In the genomic region with DNA sequence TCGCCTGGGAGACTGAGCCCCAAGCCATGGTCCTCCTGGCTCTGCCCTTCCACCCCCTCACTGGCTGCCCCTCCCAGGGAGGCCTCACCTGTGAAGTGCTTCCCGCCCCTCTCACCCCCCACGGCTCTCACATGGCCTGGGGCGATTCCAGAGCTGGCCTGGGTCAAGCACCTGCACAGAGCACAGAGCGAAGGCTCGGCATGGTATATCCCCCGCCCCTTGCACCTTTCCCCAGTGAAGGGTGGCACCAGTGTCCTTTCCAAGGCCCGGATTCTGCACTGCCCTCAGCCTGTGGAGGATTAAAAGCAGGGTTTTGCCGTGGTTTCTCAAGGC, we compare ENCODE assay signal across 18 cellular contexts. TPM values are rescaled to one million over a fixed set of nuclear protein-coding genes. Genes with fewer than 3 reads are reported as not detected.
A peak's percentile ranks its signal among the peaks of the same experiment; 100 is the strongest.
DNase-seq lines count a peak whose midpoint lies in the region; ATAC-seq and TF ChIP-seq lines count a peak whose summit lies in the region.
"Had no signal": no experiment of that assay in that cellular context is flagged by ENCODE, and none has a peak within 500 bp of the region (broad histone marks: within the 10 kb centered on the region; RNA-seq: fewer than 3 reads in every experiment).

No MANE protein-coding gene starts in this region.

- H3K27ac ChIP-seq in OCI-LY3 (ENCODE audit: low read length) (no peak overlapping the region), Karpas-422 (ENCODE audit: low read length) (no peak overlapping the region), upper lobe of left lung (no peak overlapping the region)
- H3K27ac ChIP-seq: C4-2B, esophagus squamous epithelium, lower lobe of right lung, skin epidermis, uterus had no signal

- peaks cover 28 to 41% of the 10 kb centered on the region in 2 donors for H3K27me3 Mint-ChIP-seq in stimulated activated naive B cell treated with anti-CD40 and anti-IgM and Interleukin-4, amounts not matched to agents 10 μg/mL and 1 μg/mL and 100 μg/mL, for 72 hours
- peaks cover 30% of the 10 kb centered on the region for H3K27me3 Mint-ChIP-seq in activated CD4-positive, alpha-beta T cell treated with anti-CD3 and anti-CD28 coated beads for 36 hours

- H4K20me1 ChIP-seq in OCI-LY3 (ENCODE audit: insufficient read depth, low read length) (no peaks in the 10 kb centered on the region), Karpas-422 (ENCODE audit: insufficient read depth, low read depth, low read length) (no peaks in the 10 kb centered on the region)

- in situ Hi-C loops in GM13977 (cut with MboI; ENCODE audit: low pct_unique_long_range_greater_than_20kb, low sequenced_read_pairs, unreplicated experiment) = no loop called here

- H3K9me3 Mint-ChIP-seq in stimulated activated naive B cell treated with anti-CD40 and anti-IgM and Interleukin-4, amounts not matched to agents 10 μg/mL and 1 μg/mL and 100 μg/mL, for 72 hours = no peaks in the 10 kb centered on the region
- no peaks in the 10 kb centered on the region for H3K9me3 Mint-ChIP-seq in activated CD4-positive, alpha-beta T cell treated with anti-CD3 and anti-CD28 coated beads for 36 hours (ENCODE audit: low read depth)
- H3K9me3 Mint-ChIP-seq: activated B cell treated with CpG ODN at 0.5 μM for 24 hours; activated CD4-positive, alpha-beta memory T cell treated with anti-CD3 and anti-CD28 coated beads for 36 hours; activated T-helper 17 cell treated with anti-CD3 and anti-CD28 coated beads, Interleukin-2, amount 50 U/mL, for 72 hours; effector memory CD8-positive, alpha-beta T cell had no signal

- no peaks in the 10 kb centered on the region for H3K27me3 ChIP-seq in OCI-LY3 (ENCODE audit: low read depth, low read length)
- H3K27me3 ChIP-seq in Karpas-422 (ENCODE audit: low read length) = no peaks in the 10 kb centered on the region
- peaks cover 0 to 45% (median 15%) of the 10 kb centered on the region in 4 donors for H3K27me3 ChIP-seq in upper lobe of left lung

- H3K4me1 ChIP-seq in OCI-LY3 (ENCODE audit: low read length) = peaks cover 31% of the 10 kb centered on the region
- H3K4me1 ChIP-seq in Karpas-422 (ENCODE audit: low read length) = peaks cover 9% of the 10 kb centered on the region
- peaks cover 5 to 31% (median 11%) of the 10 kb centered on the region in 4 donors for H3K4me1 ChIP-seq in upper lobe of left lung

- CTCF ChIA-PET in activated CD4-positive, alpha-beta T cell treated with anti-CD3 and anti-CD28 coated beads for 36 hours (lab: Charles Lee) = no interaction called here

- H3K4me2 ChIP-seq in OCI-LY3 (ENCODE audit: low read length) (0 out of 2 replicates have a peak overlapping the region, but pooled peaks have one; percentile 51), Karpas-422 (ENCODE audit: low read depth, low read length, poor library complexity, severe bottlenecking) (no peak overlapping the region)

- H2AFZ ChIP-seq in OCI-LY3 (ENCODE audit: low read depth, low read length) = no peak overlapping the region
- H2AFZ ChIP-seq in Karpas-422 (ENCODE audit: low read length) = no peak overlapping the region

- POLR2A ChIA-PET in activated CD4-positive, alpha-beta T cell treated with anti-CD3 and anti-CD28 coated beads for 36 hours (lab: Charles Lee) = interaction anchor here (0.8 kb wide), 1 partner anchor 25 kb away, joined by 3 read pairs; no protein-coding TSS in a partner anchor

- H3K4me3 Mint-ChIP-seq in stimulated activated naive B cell treated with anti-CD40 and anti-IgM and Interleukin-4, amounts not matched to agents 10 μg/mL and 1 μg/mL and 100 μg/mL, for 72 hours = peak overlapping the region in 1 of 2 donors; percentile 11
- no peak overlapping the region for H3K4me3 Mint-ChIP-seq in activated CD4-positive, alpha-beta T cell treated with anti-CD3 and anti-CD28 coated beads for 36 hours
- H3K4me3 Mint-ChIP-seq: activated B cell treated with CpG ODN at 0.5 μM for 24 hours; activated CD4-positive, alpha-beta memory T cell treated with anti-CD3 and anti-CD28 coated beads for 36 hours; activated T-helper 17 cell treated with anti-CD3 and anti-CD28 coated beads, Interleukin-2, amount 50 U/mL, for 72 hours; effector memory CD8-positive, alpha-beta T cell had no signal

- H3K36me3 Mint-ChIP-seq in stimulated activated naive B cell treated with anti-CD40 and anti-IgM and Interleukin-4, amounts not matched to agents 10 μg/mL and 1 μg/mL and 100 μg/mL, for 72 hours = no peaks in the 10 kb centered on the region
- no peaks in the 10 kb centered on the region for H3K36me3 Mint-ChIP-seq in activated CD4-positive, alpha-beta T cell treated with anti-CD3 and anti-CD28 coated beads for 36 hours (ENCODE audit: low read depth)
- H3K36me3 Mint-ChIP-seq: activated CD4-positive, alpha-beta memory T cell treated with anti-CD3 and anti-CD28 coated beads for 36 hours had no signal

- no peak for ATAC-seq in stimulated activated naive B cell treated with anti-CD40 and anti-IgM and Interleukin-4, amounts not matched to agents 10 μg/mL and 1 μg/mL and 100 μg/mL, for 72 hours (replicated peaks)
- ATAC-seq in upper lobe of left lung (ENCODE audit: low FRiP score in 2 of 2) = no peak
- no peak for ATAC-seq in activated CD4-positive, alpha-beta T cell treated with anti-CD3 and anti-CD28 coated beads for 36 hours

- no peak overlapping the region for H3K4me3 ChIP-seq in OCI-LY3 (ENCODE audit: low read length)
- H3K4me3 ChIP-seq in iPS-18c (ENCODE audit: insufficient read depth, low read depth, low read length) = 0 out of 2 replicates have a peak overlapping the region, but pooled peaks have one; percentile 41
- H3K4me3 ChIP-seq in Karpas-422 (ENCODE audit: low read length) = no peak overlapping the region
- no peak overlapping the region for H3K4me3 ChIP-seq in upper lobe of left lung

- WGBS in upper lobe of left lung, 2 donors = 25 to 39% methylated on average over 6 to 8 of the region's 9 CpGs

- TF ChIP-seq POLR2A in upper lobe of left lung (IDR thresholded peaks at IDR 0.05) = no peak

- intact Hi-C loops in activated CD4-positive, alpha-beta T cell treated with anti-CD3 and anti-CD28 coated beads for 36 hours (cut with DNase I, micrococcal nuclease) = loop anchor here (2.0 to 5.0 kb wide), 4 partner anchors 174 to 1094 kb away; no protein-coding TSS in a partner anchor

- H3K36me3 ChIP-seq in OCI-LY3 (replicated peaks; ENCODE audit: low read depth, low read length) (no peaks in the 10 kb centered on the region), Karpas-422 (ENCODE audit: insufficient read depth, low read length) (no peaks in the 10 kb centered on the region), upper lobe of left lung (no peaks in the 10 kb centered on the region)
- H3K36me3 ChIP-seq: esophagus squamous epithelium, lower lobe of right lung, uterus had no signal

- TF ChIP-seq CTCF in GM13977 (IDR thresholded peaks at IDR 0.05; ENCODE audit: extremely low read depth, insufficient read depth, missing control alignments) (no peak), OCI-LY3 (IDR thresholded peaks at IDR 0.05; ENCODE audit: low read depth, low read length) (no peak), upper lobe of left lung (IDR thresholded peaks at IDR 0.05) (no peak)

- H3K9me3 ChIP-seq in OCI-LY3 (ENCODE audit: insufficient read depth, low read length) = no peaks in the 10 kb centered on the region
- H3K9me3 ChIP-seq in iPS-18c (ENCODE audit: control insufficient read depth, insufficient read depth, low read length) = no peaks in the 10 kb centered on the region
- no peaks in the 10 kb centered on the region for H3K9me3 ChIP-seq in Karpas-422 (ENCODE audit: low read length)
- H3K9me3 ChIP-seq in upper lobe of left lung = no peaks in the 10 kb centered on the region
- H3K9me3 ChIP-seq: esophagus squamous epithelium, lower lobe of right lung, uterus had no signal

- peaks cover 3 to 13% of the 10 kb centered on the region in 2 donors for H3K4me1 Mint-ChIP-seq in stimulated activated naive B cell treated with anti-CD40 and anti-IgM and Interleukin-4, amounts not matched to agents 10 μg/mL and 1 μg/mL and 100 μg/mL, for 72 hours
- no peaks in the 10 kb centered on the region for H3K4me1 Mint-ChIP-seq in activated CD4-positive, alpha-beta T cell treated with anti-CD3 and anti-CD28 coated beads for 36 hours
- H3K4me1 Mint-ChIP-seq: activated T-helper 17 cell treated with anti-CD3 and anti-CD28 coated beads, Interleukin-2, amount 50 U/mL, for 72 hours had no signal

- H3K27ac Mint-ChIP-seq in stimulated activated naive B cell treated with anti-CD40 and anti-IgM and Interleukin-4, amounts not matched to agents 10 μg/mL and 1 μg/mL and 100 μg/mL, for 72 hours = peak overlapping the region; percentile 73
- H3K27ac Mint-ChIP-seq in activated CD4-positive, alpha-beta T cell treated with anti-CD3 and anti-CD28 coated beads for 36 hours = no peak overlapping the region
- H3K27ac Mint-ChIP-seq: activated B cell treated with CpG ODN at 0.5 μM for 24 hours; activated CD4-positive, alpha-beta memory T cell treated with anti-CD3 and anti-CD28 coated beads for 36 hours; activated T-helper 17 cell treated with anti-CD3 and anti-CD28 coated beads, Interleukin-2, amount 50 U/mL, for 72 hours; effector memory CD8-positive, alpha-beta T cell had no signal

- TF ChIP-seq EP300 in upper lobe of left lung (IDR thresholded peaks at IDR 0.05) = no peak

- 0 out of 2 replicates have a peak, but pooled peaks cover 4% of the 10 kb centered on the region for H3K9me2 ChIP-seq in Karpas-422 (replicated peaks; ENCODE audit: insufficient read depth, low read length)

- H3K79me2 ChIP-seq in OCI-LY3 (ENCODE audit: low read length) = no peaks in the 10 kb centered on the region
- H3K79me2 ChIP-seq in Karpas-422 (ENCODE audit: low read length) = no peaks in the 10 kb centered on the region

- no peak overlapping the region for H3K9ac ChIP-seq in OCI-LY3 (ENCODE audit: low read length)
- H3K9ac ChIP-seq in Karpas-422 (ENCODE audit: low read length) = no peak overlapping the region

- DNase-seq in GM13977 (ENCODE audit: low spot score) (peak; percentile 39), Karpas-422 (no peak), upper lobe of left lung (no peak)
- DNase-seq in stimulated activated naive B cell treated with anti-CD40 and anti-IgM and Interleukin-4, amounts not matched to agents 10 μg/mL and 1 μg/mL and 100 μg/mL, for 72 hours = no peak
- no peak for DNase-seq in activated CD4-positive, alpha-beta T cell treated with anti-CD3 and anti-CD28 coated beads for 36 hours
- DNase-seq: esophagus squamous epithelium, NCI-H2081, NCI-H226 had no signal

RNA-seq across cellular contexts. Expression of gene AJAP1, which starts 1.1 kb away (rescaled TPM):
- total RNA-seq in Karpas-422 (2014; rRNA removed; shearing (Covaris generic); ENCODE audit: low replicate concordance) = not detected in 2 replicates
- total RNA-seq in upper lobe of left lung = 1 to 10 TPM in 4 of 6 donors, under 1 TPM in 2; 0.54 to 4.6 (median 2.9) TPM
- not detected for total RNA-seq in activated CD4-positive, alpha-beta T cell treated with anti-CD3 and anti-CD28 coated beads for 36 hours
- total RNA-seq: activated B cell treated with CpG ODN at 0.5 μM for 24 hours; activated CD4-positive, alpha-beta memory T cell treated with anti-CD3 and anti-CD28 coated beads for 36 hours; activated T-helper 17 cell treated with anti-CD3 and anti-CD28 coated beads, Interleukin-2, amount 50 U/mL, for 72 hours had no signal
